ENCODE assay signal across 15 cellular contexts in the genomic region with DNA sequence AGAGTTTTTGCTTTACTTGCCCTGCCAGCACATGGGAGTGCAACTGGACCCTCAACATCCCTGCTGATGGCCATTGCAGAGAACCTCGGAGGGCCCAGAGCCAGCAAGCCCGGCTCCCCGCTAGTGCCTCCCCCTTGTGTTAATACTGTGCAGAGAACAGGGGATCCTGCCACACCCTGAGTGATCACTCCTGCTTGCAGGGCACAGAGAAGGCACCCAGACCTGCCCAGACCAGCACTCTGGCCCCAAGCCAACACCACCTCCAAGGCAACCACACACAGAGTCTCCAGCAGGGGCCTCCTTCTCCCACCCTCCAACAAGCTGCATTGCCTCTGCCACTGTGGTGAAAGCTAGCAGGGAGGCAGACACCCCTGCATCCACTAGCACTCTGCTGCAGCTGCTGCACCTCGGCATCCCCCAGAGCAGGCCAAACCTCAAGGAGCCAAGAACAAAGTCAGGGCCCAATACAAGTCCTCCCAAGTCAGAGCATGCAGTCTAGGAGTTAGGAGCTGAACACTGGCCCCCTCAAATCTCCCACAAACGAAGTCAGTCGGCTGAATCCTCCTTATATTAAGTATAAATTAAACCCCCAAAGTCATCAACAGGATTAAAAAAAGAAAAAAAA.
"Had no signal": no experiment of that assay in that cellular context is flagged by ENCODE, and none has a peak within 500 bp of the region (broad histone marks: within the 10 kb centered on the region; RNA-seq: fewer than 3 reads in every experiment).

No MANE protein-coding gene starts in this region.

- H3K9me3 ChIP-seq: heart left ventricle, left ventricle myocardium inferior, pancreas, tibial nerve had no signal

- DNase-seq: activated CD4-positive, alpha-beta T cell treated with anti-CD3 and anti-CD28 coated beads, Interleukin-2, amount 50 U/mL, for 4 hours; activated T-cell treated with anti-CD3 and anti-CD28 coated beads, Interleukin-2, amount 50 U/mL, for 1 hour; amygdala; brain microvascular endothelial cell; cerebellar nuclear complex; foreskin keratinocyte; left ventricle myocardium inferior; retina; stimulated activated CD4-positive, alpha-beta T cell treated with anti-CD3 and anti-CD28 coated beads, Interleukin-4, amount 100 ng/mL, for 4 hours; T-helper 17 cell had no signal

- ATAC-seq: foreskin keratinocyte, heart left ventricle, pancreas, T-helper 17 cell had no signal

- H3K27ac ChIP-seq: brain microvascular endothelial cell, dorsolateral prefrontal cortex, foreskin keratinocyte, heart left ventricle, left ventricle myocardium inferior, neural progenitor cell, pancreas, tibial nerve had no signal

- H3K36me3 ChIP-seq: brain microvascular endothelial cell, heart left ventricle, left ventricle myocardium inferior, neural progenitor cell, pancreas, tibial nerve had no signal

- H3K4me3 ChIP-seq: dorsolateral prefrontal cortex, heart left ventricle, left ventricle myocardium inferior, neural progenitor cell, pancreas, tibial nerve had no signal

- H3K4me1 ChIP-seq: foreskin keratinocyte, heart left ventricle, left ventricle myocardium inferior, neural progenitor cell, pancreas, tibial nerve had no signal
